In the genomic region with DNA sequence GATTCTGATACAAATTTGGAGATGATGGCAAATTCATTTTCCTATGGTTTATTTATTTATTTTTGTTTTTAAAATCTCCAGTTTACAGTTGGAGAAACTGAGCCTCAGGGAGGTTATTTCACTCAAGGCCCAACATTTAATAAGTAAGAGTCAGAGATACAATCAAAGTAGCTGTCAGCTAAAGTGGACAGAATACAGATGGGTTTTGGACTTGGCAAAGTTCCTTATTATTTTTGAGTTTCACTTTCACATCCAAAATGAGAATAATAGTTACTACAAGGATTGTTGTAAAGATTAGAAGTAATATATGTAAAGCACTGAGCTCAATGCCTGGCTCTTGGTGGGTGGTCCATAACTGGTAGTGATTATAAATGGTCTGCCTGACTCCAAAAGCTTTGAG, we compare ENCODE assay signal across 23 cellular contexts.
DNase-seq lines count a peak whose midpoint lies in the region; ATAC-seq and TF ChIP-seq lines count a peak whose summit lies in the region.
"Had no signal": no experiment of that assay in that cellular context is flagged by ENCODE, and none has a peak within 500 bp of the region (broad histone marks: within the 10 kb centered on the region; RNA-seq: fewer than 3 reads in every experiment).

No MANE protein-coding gene starts in this region.

- H3K4me1 Mint-ChIP-seq in CD14-positive monocyte (peaks cover 22% of the 10 kb centered on the region), naive B cell (peaks cover 13 to 21% (median 18%) of the 10 kb centered on the region in 3 donors), endodermal cell (peaks cover 3% of the 10 kb centered on the region)

- H3K9me3 ChIP-seq in SK-N-SH: no peaks in the 10 kb centered on the region
- H3K9me3 ChIP-seq in endodermal cell (ENCODE audit: control insufficient read depth, low read length): no peaks in the 10 kb centered on the region
- H3K9me3 ChIP-seq: BE2C had no signal

- POLR2A ChIA-PET in SK-N-SH (lab: Yijun Ruan, JAX): interaction anchor here (0.8 kb wide), 1 partner anchor 86 kb away, joined by 3 read pairs; no protein-coding TSS in a partner anchor

- no peak for TF ChIP-seq RAD21 in SK-N-SH (IDR thresholded peaks at IDR 0.05; ENCODE audit: low read length)

- no peaks in the 10 kb centered on the region for H4K20me1 ChIP-seq in SK-N-SH (ENCODE audit: insufficient read depth)

- H3K4me1 ChIP-seq in SK-N-SH (ENCODE audit: control insufficient read depth in 1 of 2, insufficient read depth in 2 of 2, low read depth in 1 of 2, low read length in 1 of 2) (peaks cover 0 to 4% of the 10 kb centered on the region in 2 experiments; a peak in 2 of 4 replicates), endodermal cell (ENCODE audit: control insufficient read depth, insufficient read depth, low read length) (peaks cover 4% of the 10 kb centered on the region)

- no peak; a peak in 1 of 4 replicates for TF ChIP-seq EP300 in SK-N-SH (IDR thresholded peaks at IDR 0.05; ENCODE audit: borderline replicate concordance in 1 of 2, low read depth in 1 of 2, low read length in 1 of 2)

- H3K9me2 ChIP-seq in SK-N-SH: no peaks in the 10 kb centered on the region

- H3K27ac ChIP-seq in SK-N-SH (ENCODE audit: low read depth in 2 of 2, low read length in 1 of 2) (no peak overlapping the region), endodermal cell (ENCODE audit: low read depth, low read length) (no peak overlapping the region)
- H3K27ac ChIP-seq: HL-60 had no signal

- H3K79me2 ChIP-seq in SK-N-SH (ENCODE audit: insufficient read depth): no peaks in the 10 kb centered on the region

- H3K4me3 ChIP-seq in SK-N-SH (ENCODE audit: low read depth in 2 of 2, low read length in 1 of 2) (no peak overlapping the region), endodermal cell (ENCODE audit: low read length) (no peak overlapping the region)
- H3K4me3 ChIP-seq: GM12878 had no signal

- H3K9ac ChIP-seq in SK-N-SH: no peak overlapping the region
- no peak overlapping the region for H3K9ac ChIP-seq in endodermal cell (ENCODE audit: extremely low read depth, low read length, poor library complexity, severe bottlenecking)

- ATAC-seq in naive B cell (ENCODE audit: low read depth in 2 of 2) (peak; percentile 28 to 48), HG02610 (IDR thresholded peaks at IDR 0.05; ENCODE audit: unreplicated experiment) (no peak)
- ATAC-seq: GM12878, PC-3 had no signal

- H3K9me3 Mint-ChIP-seq in CD14-positive monocyte (peaks cover 0 to 2% (median 0%) of the 10 kb centered on the region in 7 donors), naive B cell (no peaks in the 10 kb centered on the region), endodermal cell (peaks cover 9% of the 10 kb centered on the region)
- H3K9me3 Mint-ChIP-seq: CD4-positive, alpha-beta T cell had no signal

- H3K4me3 Mint-ChIP-seq in CD14-positive monocyte (peak overlapping the region in 1 of 2 donors; percentile 22), naive B cell (no peak overlapping the region), endodermal cell (no peak overlapping the region)
- H3K4me3 Mint-ChIP-seq: CD4-positive, alpha-beta T cell had no signal

- DNase-seq in CD14-positive monocyte (ENCODE audit: low spot score) (no peak), SK-N-SH (peak; percentile 33), fibroblast of peridontal ligament (ENCODE audit: extremely low read depth) (peak; percentile 37), naive B cell (no peak), HT-29 (ENCODE audit: low spot score) (no peak), endodermal cell (no peak), UCSD-AML1 (lab: John Stamatoyannopoulos, UW; ENCODE audit: unreplicated experiment) (no peak)
- DNase-seq: BE2C; CD4-positive, alpha-beta T cell; COR-L47; DMS 273 treated with DMSO at 0.1 percent for 48 hours; DND-41; H7; KG1; NCI-H1694; NCI-H2081 treated with DMSO at 0.1 percent for 48 hours; NCI-H2171 treated with DMSO at 0.1 percent for 48 hours; NCI-H526; PC-3; Right ventricle myocardium superior had no signal

- H3K36me3 ChIP-seq in SK-N-SH (replicated peaks in 1 of 2; ENCODE audit: control insufficient read depth in 1 of 2, insufficient read depth in 2 of 2, low read length in 1 of 2) (no peaks in the 10 kb centered on the region), endodermal cell (ENCODE audit: control insufficient read depth, insufficient read depth, low read length) (no peaks in the 10 kb centered on the region)
- H3K36me3 ChIP-seq: BE2C had no signal

- intact Hi-C loops in CD14-positive monocyte (cut with micrococcal nuclease): no loop called here

- H3K36me3 Mint-ChIP-seq in CD14-positive monocyte (no peaks in the 10 kb centered on the region), naive B cell (no peaks in the 10 kb centered on the region), endodermal cell (ENCODE audit: low read depth) (no peaks in the 10 kb centered on the region)

- H3K27me3 ChIP-seq in SK-N-SH (ENCODE audit: insufficient read depth) (no peaks in the 10 kb centered on the region), endodermal cell (ENCODE audit: control insufficient read depth, insufficient read depth, low read length, poor library complexity, severe bottlenecking) (no peaks in the 10 kb centered on the region)
- H3K27me3 ChIP-seq: BE2C had no signal

- CTCF ChIA-PET in SK-N-SH (lab: Yijun Ruan, JAX): interaction anchor here (1.4 kb wide), 2 partner anchors 97 to 387 kb away, joined by 3 read pairs; no protein-coding TSS in a partner anchor

- H3K27me3 Mint-ChIP-seq in CD14-positive monocyte (ENCODE audit: low read depth in 3 of 3): no peaks in the 10 kb centered on the region
- H3K27me3 Mint-ChIP-seq in naive B cell: no peaks in the 10 kb centered on the region
- H3K27me3 Mint-ChIP-seq in endodermal cell (ENCODE audit: insufficient read depth): peaks cover 4% of the 10 kb centered on the region
- H3K27me3 Mint-ChIP-seq: CD4-positive, alpha-beta T cell had no signal

- H3K27ac Mint-ChIP-seq in CD14-positive monocyte (peak overlapping the region in 6 of 7 donors; percentile 0 to 76 (median 45)), naive B cell (no peak overlapping the region), endodermal cell (no peak overlapping the region)
- H3K27ac Mint-ChIP-seq: CD4-positive, alpha-beta T cell had no signal

- no peak overlapping the region for H2AFZ ChIP-seq in SK-N-SH (ENCODE audit: low read depth)

- no peaks in the 10 kb centered on the region for H3F3A ChIP-seq in SK-N-SH (replicated peaks; ENCODE audit: insufficient read depth)

- no peak overlapping the region for H3K4me2 ChIP-seq in SK-N-SH

- TF ChIP-seq CTCF in CD14-positive monocyte (IDR thresholded peaks at IDR 0.05): no peak
- no peak for TF ChIP-seq CTCF in SK-N-SH (IDR thresholded peaks at IDR 0.05)
- TF ChIP-seq CTCF in endodermal cell (conservative IDR thresholded peaks at IDR 0.05): no peak

TF ChIP-seq in SK-N-SH, 30 proteins besides CTCF, POLR2A, EP300 and RAD21:
- TF ChIP-seq RFX5 (IDR thresholded peaks at IDR 0.05; ENCODE audit: low read length) (no peak), FOXM1 (IDR thresholded peaks at IDR 0.05; ENCODE audit: low read depth) (no peak), NFIC (IDR thresholded peaks at IDR 0.05; ENCODE audit: borderline replicate concordance) (no peak), TCF12 (IDR thresholded peaks at IDR 0.05) (peak; percentile 29; the same call in 1 of the 2 replicates), GATA2 (CRISPR knock-in tag; IDR thresholded peaks at IDR 0.05) (0 out of 2 replicates have a peak, but pooled peaks have one; percentile 20), TEAD4 (IDR thresholded peaks at IDR 0.05; ENCODE audit: borderline replicate concordance, insufficient read depth) (no peak)

Comparison
In these comparisons a context has a peak if more than half of its experiments do, and no peak if none do; other contexts are left out.
1. DNase-seq: peak in SK-N-SH (single experiment) and fibroblast of peridontal ligament (single experiment); none in CD14-positive monocyte (single experiment), naive B cell (single experiment), HT-29 (single experiment), endodermal cell (single experiment) and UCSD-AML1 (single experiment).
2. H3K27ac Mint-ChIP-seq: peak in CD14-positive monocyte (6 of 7); none in naive B cell (0 of 6) and endodermal cell (single experiment).